19 cellular contexts compared by ENCODE assay signal in the genomic region with DNA sequence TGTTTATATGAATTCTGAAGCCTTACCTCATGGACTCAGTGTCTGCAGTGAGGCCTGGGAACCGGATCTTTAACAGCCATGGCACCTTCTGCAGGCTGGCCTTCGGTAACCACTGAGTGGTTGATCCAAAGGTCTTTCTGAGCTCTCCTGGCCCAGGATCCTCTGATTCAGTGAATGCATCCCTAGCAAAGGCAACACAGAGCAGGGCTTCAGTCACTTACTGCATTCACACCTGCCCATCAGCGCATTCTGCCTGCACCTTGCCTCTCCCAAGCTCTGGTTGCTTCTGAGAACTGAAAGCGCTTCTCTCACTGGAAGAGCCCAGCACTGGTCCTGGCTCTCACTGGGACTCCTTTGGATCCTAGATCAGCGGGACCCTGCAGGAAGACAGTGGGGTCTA. TPM values are rescaled to one million over a fixed set of nuclear protein-coding genes. Genes with fewer than 3 reads are reported as not detected.
DNase-seq lines count a peak whose midpoint lies in the region; ATAC-seq and TF ChIP-seq lines count a peak whose summit lies in the region.
"Had no signal": no experiment of that assay in that cellular context is flagged by ENCODE, and none has a peak within 500 bp of the region (broad histone marks: within the 10 kb centered on the region; RNA-seq: fewer than 3 reads in every experiment).

No MANE protein-coding gene starts in this region.

- peaks cover 19% of the 10 kb centered on the region for H3K27me3 Mint-ChIP-seq in mesothelial cell of epicardium (ENCODE audit: low read depth)

- intact Hi-C loops in ascending aorta (cut with DNase I) = loop anchor here (5.0 kb wide), 1 partner anchor 562 kb away; no protein-coding TSS in a partner anchor
- intact Hi-C loops in esophagus muscularis mucosa (cut with DNase I) = loop anchor here (5.0 kb wide), 1 partner anchor 267 kb away; no protein-coding TSS in a partner anchor

- TF ChIP-seq CTCF in ascending aorta (IDR thresholded peaks at IDR 0.05) (no peak), esophagus muscularis mucosa (IDR thresholded peaks at IDR 0.05) (no peak), thoracic aorta (IDR thresholded peaks at IDR 0.05) (no peak), mesothelial cell of epicardium (IDR thresholded peaks at IDR 0.05; ENCODE audit: unreplicated experiment) (no peak)

- TF ChIP-seq EP300 in esophagus muscularis mucosa (IDR thresholded peaks at IDR 0.05) = no peak

- H3K9me3 ChIP-seq in ascending aorta = no peaks in the 10 kb centered on the region
- H3K9me3 ChIP-seq in esophagus muscularis mucosa = no peaks in the 10 kb centered on the region
- no peaks in the 10 kb centered on the region for H3K9me3 ChIP-seq in muscle layer of duodenum (ENCODE audit: control insufficient read depth in 1 of 2, low read length in 2 of 2)
- H3K9me3 ChIP-seq in thoracic aorta = no peaks in the 10 kb centered on the region

- no peak for TF ChIP-seq POLR2A in esophagus muscularis mucosa (IDR thresholded peaks at IDR 0.05; ENCODE audit: low read depth)

- H3K4me1 ChIP-seq in ascending aorta (no peaks in the 10 kb centered on the region), esophagus muscularis mucosa (peaks cover 0 to 35% (median 30%) of the 10 kb centered on the region in 4 donors), muscle layer of duodenum (ENCODE audit: control insufficient read depth in 1 of 2, insufficient read depth in 2 of 2, low read length in 2 of 2) (peaks cover 4 to 26% of the 10 kb centered on the region in 2 donors), thoracic aorta (ENCODE audit: control insufficient read depth in 1 of 2, low read depth in 2 of 2) (peaks cover 12 to 21% of the 10 kb centered on the region in 2 donors)

- ATAC-seq in thoracic aorta (ENCODE audit: insufficient number of reproducible peaks, low FRiP score, low read depth) (no peak), GM19463 (IDR thresholded peaks at IDR 0.05; ENCODE audit: unreplicated experiment) (no peak)
- ATAC-seq: PC-3 had no signal

- H3K27me3 ChIP-seq in ascending aorta = no peaks in the 10 kb centered on the region
- H3K27me3 ChIP-seq in esophagus muscularis mucosa = no peaks in the 10 kb centered on the region
- no peaks in the 10 kb centered on the region for H3K27me3 ChIP-seq in muscle layer of duodenum (ENCODE audit: low read depth, low read length)
- H3K27me3 ChIP-seq in thoracic aorta (replicated peaks; ENCODE audit: insufficient read depth) = no peaks in the 10 kb centered on the region

- H3K4me3 ChIP-seq in ascending aorta = no peak overlapping the region
- H3K4me3 ChIP-seq in esophagus muscularis mucosa = no peak overlapping the region
- H3K4me3 ChIP-seq in muscle layer of duodenum (ENCODE audit: low read depth in 1 of 2, low read length in 2 of 2) = no peak overlapping the region
- H3K4me3 ChIP-seq in thoracic aorta = no peak overlapping the region

- no peak for DNase-seq in ascending aorta (ENCODE audit: low spot score in 2 of 2)
- peak; percentile 60 for DNase-seq in esophagus muscularis mucosa (ENCODE audit: extremely low spot score)
- DNase-seq in thoracic aorta (ENCODE audit: low spot score) = no peak
- no peak for DNase-seq in GM03348 (ENCODE audit: low spot score)
- no peak for DNase-seq in mesothelial cell of epicardium (ENCODE audit: low spot score in 2 of 2, unreplicated experiment in 2 of 2)
- DNase-seq in cerebellum (ENCODE audit: low spot score) = no peak
- DNase-seq: AML-193, HFFc6, KG1, NCI-H1092, NCI-H1694 treated with DMSO at 0.1 percent for 48 hours, NCI-H446 treated with DMSO at 0.1 percent for 48 hours, NCI-H748 treated with DMSO at 0.1 percent for 48 hours, PC-3 had no signal

- H3K9me3 Mint-ChIP-seq in mesothelial cell of epicardium = peaks cover 9% of the 10 kb centered on the region
- H3K9me3 Mint-ChIP-seq: HFFc6 had no signal

- no peaks in the 10 kb centered on the region for H3K4me1 Mint-ChIP-seq in mesothelial cell of epicardium

- peak overlapping the region; percentile 37 to 39 for H3K27ac ChIP-seq in ascending aorta
- peak overlapping the region; percentile 57 to 76 (median 64) for H3K27ac ChIP-seq in esophagus muscularis mucosa (replicated peaks in 1 of 4)
- peak overlapping the region; percentile 20 for H3K27ac ChIP-seq in muscle layer of duodenum (ENCODE audit: low read length)
- H3K27ac ChIP-seq in thoracic aorta = peak overlapping the region; percentile 19 to 24

- H3K36me3 ChIP-seq in ascending aorta (no peaks in the 10 kb centered on the region), esophagus muscularis mucosa (no peaks in the 10 kb centered on the region), muscle layer of duodenum (ENCODE audit: control insufficient read depth in 1 of 2, insufficient read depth in 2 of 2, low read length in 2 of 2) (no peaks in the 10 kb centered on the region), thoracic aorta (no peaks in the 10 kb centered on the region)

- no peak overlapping the region for H3K4me3 Mint-ChIP-seq in mesothelial cell of epicardium
- H3K4me3 Mint-ChIP-seq: HFFc6 had no signal

- H3K36me3 Mint-ChIP-seq in mesothelial cell of epicardium = no peaks in the 10 kb centered on the region

- H3K27ac Mint-ChIP-seq in mesothelial cell of epicardium = no peak overlapping the region
- H3K27ac Mint-ChIP-seq: HFFc6 had no signal

- 86% methylated on average over 4 of the region's 5 CpGs for WGBS in esophagus muscularis mucosa

RNA-seq across cellular contexts. Expression of gene CST9, which starts 8.4 kb away (rescaled TPM):
- not detected for total RNA-seq in ascending aorta
- not detected for total RNA-seq in esophagus muscularis mucosa
- total RNA-seq in thoracic aorta = not detected
- not detected in 3 replicates for total RNA-seq in mesothelial cell of epicardium
- not detected for total RNA-seq in cerebellum
- total RNA-seq: G401, H4, HFFc6, MCF 10A, PC-3 had no signal

RNA-seq across cellular contexts. Expression of gene CST3, which starts 23.6 kb away (rescaled TPM):
- total RNA-seq in ascending aorta (2,609 TPM), esophagus muscularis mucosa (1,000 to 10,000 TPM; 1,253 to 2,184 (median 1,709) TPM), thoracic aorta (1,000 to 10,000 TPM; 1,107 to 2,392 TPM), mesothelial cell of epicardium (127 to 138 TPM (median 130 TPM) in 3 replicates), cerebellum (183 TPM)

RNA-seq across cellular contexts. Expression of gene CST9L, which starts 45.9 kb away (rescaled TPM):
- total RNA-seq in ascending aorta = not detected
- not detected for total RNA-seq in esophagus muscularis mucosa
- not detected for total RNA-seq in thoracic aorta
- total RNA-seq in mesothelial cell of epicardium = not detected in 3 replicates
- not detected for total RNA-seq in cerebellum
- total RNA-seq: G401, H4, HFFc6, MCF 10A, PC-3 had no signal
